Comparison of ENCODE assay signal across 1 cellular context in the genomic region with DNA sequence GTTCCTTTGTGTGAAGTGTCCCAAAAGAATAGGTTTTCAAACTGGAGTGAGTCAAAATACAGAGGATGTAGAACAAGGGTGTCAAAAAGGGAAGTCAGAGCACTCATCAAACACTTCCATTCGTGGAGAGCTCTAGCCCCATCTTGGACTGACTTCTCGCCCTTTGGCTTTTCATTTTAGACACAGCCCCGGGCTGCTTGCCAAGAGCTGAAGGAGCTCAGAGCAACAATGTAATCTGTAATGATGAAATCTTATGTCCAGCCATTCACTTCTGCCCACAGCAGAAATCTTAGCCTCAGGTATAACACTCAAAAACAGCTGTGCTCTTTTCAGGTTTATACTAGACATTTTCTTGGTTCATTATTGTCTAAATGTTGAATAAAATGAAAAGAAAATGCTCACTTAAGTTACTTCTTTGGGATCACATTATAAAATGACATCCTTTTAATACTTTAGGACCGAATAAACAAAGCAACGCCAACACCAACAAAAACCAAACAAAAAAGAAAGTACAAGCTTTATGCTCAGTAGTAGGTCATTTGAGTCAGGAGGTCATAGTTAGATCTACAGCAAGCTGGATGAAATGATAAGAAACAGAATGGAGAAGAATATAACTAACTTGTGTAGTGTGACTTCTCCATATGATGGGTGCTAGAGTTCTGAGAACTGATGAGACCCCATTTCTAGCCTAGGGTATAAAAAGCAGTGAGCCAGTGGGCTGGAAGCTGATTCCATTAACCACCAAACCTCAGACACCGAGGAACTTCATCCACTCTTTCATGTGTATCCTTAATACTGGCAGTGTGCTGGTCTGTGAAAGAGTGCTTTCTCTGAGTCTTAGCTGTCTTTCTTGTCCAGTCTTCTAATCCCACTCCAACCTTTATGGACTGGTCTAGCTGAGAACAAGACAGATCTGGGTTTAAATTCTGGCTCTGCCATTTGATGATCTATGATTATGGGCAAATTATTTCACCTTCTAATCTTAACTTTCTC.
TF ChIP-seq lines count a peak whose summit lies in the region.

No MANE protein-coding gene starts in this region.

TF ChIP-seq in GM23338, 12 proteins besides CTCF, POLR2A, EP300 and RAD21 (continued from another document):
- TF ChIP-seq, protein P1, sequence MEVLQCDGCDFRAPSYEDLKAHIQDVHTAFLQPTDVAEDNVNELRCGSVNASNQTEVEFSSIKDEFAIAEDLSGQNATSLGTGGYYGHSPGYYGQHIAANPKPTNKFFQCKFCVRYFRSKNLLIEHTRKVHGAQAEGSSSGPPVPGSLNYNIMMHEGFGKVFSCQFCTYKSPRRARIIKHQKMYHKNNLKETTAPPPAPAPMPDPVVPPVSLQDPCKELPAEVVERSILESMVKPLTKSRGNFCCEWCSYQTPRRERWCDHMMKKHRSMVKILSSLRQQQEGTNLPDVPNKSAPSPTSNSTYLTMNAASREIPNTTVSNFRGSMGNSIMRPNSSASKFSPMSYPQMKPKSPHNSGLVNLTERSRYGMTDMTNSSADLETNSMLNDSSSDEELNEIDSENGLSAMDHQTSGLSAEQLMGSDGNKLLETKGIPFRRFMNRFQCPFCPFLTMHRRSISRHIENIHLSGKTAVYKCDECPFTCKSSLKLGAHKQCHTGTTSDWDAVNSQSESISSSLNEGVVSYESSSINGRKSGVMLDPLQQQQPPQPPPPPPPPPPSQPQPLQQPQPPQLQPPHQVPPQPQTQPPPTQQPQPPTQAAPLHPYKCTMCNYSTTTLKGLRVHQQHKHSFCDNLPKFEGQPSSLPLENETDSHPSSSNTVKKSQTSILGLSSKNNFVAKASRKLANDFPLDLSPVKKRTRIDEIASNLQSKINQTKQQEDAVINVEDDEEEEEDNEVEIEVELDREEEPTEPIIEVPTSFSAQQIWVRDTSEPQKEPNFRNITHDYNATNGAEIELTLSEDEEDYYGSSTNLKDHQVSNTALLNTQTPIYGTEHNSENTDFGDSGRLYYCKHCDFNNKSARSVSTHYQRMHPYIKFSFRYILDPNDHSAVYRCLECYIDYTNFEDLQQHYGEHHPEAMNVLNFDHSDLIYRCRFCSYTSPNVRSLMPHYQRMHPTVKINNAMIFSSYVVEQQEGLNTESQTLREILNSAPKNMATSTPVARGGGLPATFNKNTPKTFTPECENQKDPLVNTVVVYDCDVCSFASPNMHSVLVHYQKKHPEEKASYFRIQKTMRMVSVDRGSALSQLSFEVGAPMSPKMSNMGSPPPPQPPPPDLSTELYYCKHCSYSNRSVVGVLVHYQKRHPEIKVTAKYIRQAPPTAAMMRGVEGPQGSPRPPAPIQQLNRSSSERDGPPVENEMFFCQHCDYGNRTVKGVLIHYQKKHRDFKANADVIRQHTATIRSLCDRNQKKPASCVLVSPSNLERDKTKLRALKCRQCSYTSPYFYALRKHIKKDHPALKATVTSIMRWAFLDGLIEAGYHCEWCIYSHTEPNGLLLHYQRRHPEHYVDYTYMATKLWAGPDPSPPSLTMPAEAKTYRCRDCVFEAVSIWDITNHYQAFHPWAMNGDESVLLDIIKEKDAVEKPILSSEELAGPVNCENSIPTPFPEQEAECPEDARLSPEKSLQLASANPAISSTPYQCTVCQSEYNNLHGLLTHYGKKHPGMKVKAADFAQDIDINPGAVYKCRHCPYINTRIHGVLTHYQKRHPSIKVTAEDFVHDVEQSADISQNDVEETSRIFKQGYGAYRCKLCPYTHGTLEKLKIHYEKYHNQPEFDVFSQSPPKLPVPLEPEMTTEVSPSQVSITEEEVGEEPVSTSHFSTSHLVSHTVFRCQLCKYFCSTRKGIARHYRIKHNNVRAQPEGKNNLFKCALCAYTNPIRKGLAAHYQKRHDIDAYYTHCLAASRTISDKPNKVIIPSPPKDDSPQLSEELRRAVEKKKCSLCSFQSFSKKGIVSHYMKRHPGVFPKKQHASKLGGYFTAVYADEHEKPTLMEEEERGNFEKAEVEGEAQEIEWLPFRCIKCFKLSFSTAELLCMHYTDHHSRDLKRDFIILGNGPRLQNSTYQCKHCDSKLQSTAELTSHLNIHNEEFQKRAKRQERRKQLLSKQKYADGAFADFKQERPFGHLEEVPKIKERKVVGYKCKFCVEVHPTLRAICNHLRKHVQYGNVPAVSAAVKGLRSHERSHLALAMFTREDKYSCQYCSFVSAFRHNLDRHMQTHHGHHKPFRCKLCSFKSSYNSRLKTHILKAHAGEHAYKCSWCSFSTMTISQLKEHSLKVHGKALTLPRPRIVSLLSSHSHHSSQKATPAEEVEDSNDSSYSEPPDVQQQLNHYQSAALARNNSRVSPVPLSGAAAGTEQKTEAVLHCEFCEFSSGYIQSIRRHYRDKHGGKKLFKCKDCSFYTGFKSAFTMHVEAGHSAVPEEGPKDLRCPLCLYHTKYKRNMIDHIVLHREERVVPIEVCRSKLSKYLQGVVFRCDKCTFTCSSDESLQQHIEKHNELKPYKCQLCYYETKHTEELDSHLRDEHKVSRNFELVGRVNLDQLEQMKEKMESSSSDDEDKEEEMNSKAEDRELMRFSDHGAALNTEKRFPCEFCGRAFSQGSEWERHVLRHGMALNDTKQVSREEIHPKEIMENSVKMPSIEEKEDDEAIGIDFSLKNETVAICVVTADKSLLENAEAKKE (CRISPR knock-in tag; IDR thresholded peaks at IDR 0.05), result no peak
- no peak for TF ChIP-seq STAT1 (IDR thresholded peaks at IDR 0.05; ENCODE audit: unreplicated experiment)
